Comparison of ENCODE assay signal across 25 cellular contexts in the genomic region with DNA sequence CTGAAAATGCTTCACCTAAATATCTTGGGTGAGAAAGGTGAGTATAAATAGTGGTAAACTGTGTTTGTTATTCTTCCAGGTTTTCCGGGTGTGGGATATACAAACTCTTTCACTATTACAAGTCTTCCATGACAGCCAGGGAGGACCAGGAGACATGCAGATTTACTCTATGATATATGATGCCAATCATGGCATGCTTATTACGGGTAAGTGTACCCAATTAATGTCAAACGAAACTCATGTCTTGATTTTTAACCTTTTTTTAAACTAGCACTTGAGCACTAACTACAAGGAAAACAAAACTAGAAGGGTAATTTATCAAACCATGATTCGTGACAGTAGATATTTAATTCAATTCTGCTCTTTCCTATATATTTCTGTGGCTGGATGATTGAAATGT.
DNase-seq lines count a peak whose midpoint lies in the region; ATAC-seq and TF ChIP-seq lines count a peak whose summit lies in the region.
"Had no signal": no experiment of that assay in that cellular context is flagged by ENCODE, and none has a peak within 500 bp of the region (broad histone marks: within the 10 kb centered on the region; RNA-seq: fewer than 3 reads in every experiment).

No MANE protein-coding gene starts in this region.

- CTCF ChIA-PET in HEK293 (lab: Yijun Ruan, JAX): interaction anchor here (0.6 kb wide), 1 partner anchor 13 kb away, joined by 3 read pairs; no protein-coding TSS in a partner anchor
- CTCF ChIA-PET in CD4-positive, alpha-beta T cell (lab: Charles Lee): no interaction called here

- H3K4me1 ChIP-seq in HEK293 (ENCODE audit: control insufficient read depth, insufficient read depth, low read length): no peaks in the 10 kb centered on the region
- H3K4me1 ChIP-seq: A549; BLaER1 treated with 17β-estradiol and CSF1 and Interleukin-3, amounts not matched to agents 10 nM and 100 nM had no signal

- no peak for ATAC-seq in CD4-positive, alpha-beta T cell (ENCODE audit: poor library complexity)
- ATAC-seq: A549, GM12878 had no signal

- no peaks in the 10 kb centered on the region for H3K36me3 ChIP-seq in HEK293 (ENCODE audit: control insufficient read depth in 2 of 2, insufficient read depth in 1 of 2, low read length in 2 of 2)
- H3K36me3 ChIP-seq: BLaER1 treated with 17β-estradiol and CSF1 and Interleukin-3, amounts not matched to agents 10 nM and 100 nM had no signal

- H3K9me3 Mint-ChIP-seq in CD4-positive, alpha-beta T cell: no peaks in the 10 kb centered on the region
- H3K9me3 Mint-ChIP-seq: CD8-positive, alpha-beta memory T cell had no signal

- no peak for TF ChIP-seq CTCF in HEK293 (tag by site-specific recombination; IDR thresholded peaks at IDR 0.05)
- no peak for TF ChIP-seq CTCF in CD4-positive, alpha-beta T cell (IDR thresholded peaks at IDR 0.05)

- no peak overlapping the region for H3K4me3 Mint-ChIP-seq in CD4-positive, alpha-beta T cell
- H3K4me3 Mint-ChIP-seq: B cell; CD4-positive, alpha-beta memory T cell; CD8-positive, alpha-beta memory T cell had no signal

- no peak overlapping the region for H3K27ac ChIP-seq in HEK293 (ENCODE audit: extremely low read depth, low read depth, low read length)
- H3K27ac ChIP-seq in CD4-positive, alpha-beta T cell (ENCODE audit: low read depth, low read length): no peak overlapping the region
- H3K27ac ChIP-seq: 22Rv1; A549; BLaER1 treated with 17β-estradiol and CSF1 and Interleukin-3, amounts not matched to agents 10 nM and 100 nM; C4-2B had no signal

- peaks cover 14% of the 10 kb centered on the region for H3K4me1 Mint-ChIP-seq in CD4-positive, alpha-beta T cell (ENCODE audit: low read depth)
- H3K4me1 Mint-ChIP-seq: B cell had no signal

- POLR2A ChIA-PET in HEK293 (lab: Yijun Ruan, JAX): no interaction called here
- POLR2A ChIA-PET in CD4-positive, alpha-beta T cell (lab: Charles Lee): no interaction called here

- H3K9me3 ChIP-seq in HEK293 (ENCODE audit: control insufficient read depth, insufficient read depth, low read depth, low read length): no peaks in the 10 kb centered on the region
- H3K9me3 ChIP-seq in CD4-positive, alpha-beta T cell (ENCODE audit: control insufficient read depth, low read length): no peaks in the 10 kb centered on the region
- H3K9me3 ChIP-seq: A549; BLaER1 treated with 17β-estradiol and CSF1 and Interleukin-3, amounts not matched to agents 10 nM and 100 nM had no signal

- H3K36me3 Mint-ChIP-seq in CD4-positive, alpha-beta T cell (ENCODE audit: low read depth): no peaks in the 10 kb centered on the region
- H3K36me3 Mint-ChIP-seq: CD4-positive, alpha-beta memory T cell; CD8-positive, alpha-beta memory T cell had no signal

- intact Hi-C loops in CD4-positive, alpha-beta T cell (cut with DNase I, micrococcal nuclease): no loop called here

- no peak overlapping the region for H3K4me3 ChIP-seq in HEK293 (ENCODE audit: low read depth, low read length)
- H3K4me3 ChIP-seq: A549; BLaER1 treated with 17β-estradiol and CSF1 and Interleukin-3, amounts not matched to agents 10 nM and 100 nM; GM12878 had no signal

- no peaks in the 10 kb centered on the region for H3K27me3 Mint-ChIP-seq in CD4-positive, alpha-beta T cell

- DNase-seq in NCI-H2107 treated with DMSO at 0.1 percent for 48 hours (lab: John Stamatoyannopoulos, UW; ENCODE audit: unreplicated experiment) (peak; percentile 42), NCI-H2107 (lab: John Stamatoyannopoulos, UW) (no peak), NCI-H1436 (lab: John Stamatoyannopoulos, UW) (peak; percentile 46), left kidney (ENCODE audit: low read depth, low spot score) (peak; percentile 11), T-helper 1 cell (no peak), nucleus accumbens (lab: John Stamatoyannopoulos, UW) (no peak)
- DNase-seq in CD4-positive, alpha-beta T cell: no peak
- DNase-seq: AML-193; CD4-positive, alpha-beta memory T cell; CD8-positive, alpha-beta memory T cell; COR-L47; DMS 273 treated with DMSO at 0.1 percent for 48 hours; DMS153; DMS53; DMS79; DND-41; EL; GDM1 had no signal

- no peak overlapping the region for H3K27ac Mint-ChIP-seq in CD4-positive, alpha-beta T cell
- H3K27ac Mint-ChIP-seq: B cell; CD4-positive, alpha-beta memory T cell; CD8-positive, alpha-beta memory T cell had no signal

- no peaks in the 10 kb centered on the region for H3K27me3 ChIP-seq in CD4-positive, alpha-beta T cell (ENCODE audit: control insufficient read depth, insufficient read depth, low read length)
- H3K27me3 ChIP-seq: BLaER1 treated with 17β-estradiol and CSF1 and Interleukin-3, amounts not matched to agents 10 nM and 100 nM had no signal

TF ChIP-seq in HEK293, 187 proteins besides CTCF, POLR2A, EP300 and RAD21:
- TF ChIP-seq, protein P1, sequence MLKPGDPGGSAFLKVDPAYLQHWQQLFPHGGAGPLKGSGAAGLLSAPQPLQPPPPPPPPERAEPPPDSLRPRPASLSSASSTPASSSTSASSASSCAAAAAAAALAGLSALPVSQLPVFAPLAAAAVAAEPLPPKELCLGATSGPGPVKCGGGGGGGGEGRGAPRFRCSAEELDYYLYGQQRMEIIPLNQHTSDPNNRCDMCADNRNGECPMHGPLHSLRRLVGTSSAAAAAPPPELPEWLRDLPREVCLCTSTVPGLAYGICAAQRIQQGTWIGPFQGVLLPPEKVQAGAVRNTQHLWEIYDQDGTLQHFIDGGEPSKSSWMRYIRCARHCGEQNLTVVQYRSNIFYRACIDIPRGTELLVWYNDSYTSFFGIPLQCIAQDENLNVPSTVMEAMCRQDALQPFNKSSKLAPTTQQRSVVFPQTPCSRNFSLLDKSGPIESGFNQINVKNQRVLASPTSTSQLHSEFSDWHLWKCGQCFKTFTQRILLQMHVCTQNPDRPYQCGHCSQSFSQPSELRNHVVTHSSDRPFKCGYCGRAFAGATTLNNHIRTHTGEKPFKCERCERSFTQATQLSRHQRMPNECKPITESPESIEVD (tag by site-specific recombination; IDR thresholded peaks at IDR 0.05): 0 out of 2 replicates have a peak, but pooled peaks have one; percentile 31
- no peak for TF ChIP-seq ZNF121 (tag by site-specific recombination; IDR thresholded peaks at IDR 0.05)

Comparison
In these comparisons a context has a peak if more than half of its experiments do, and no peak if none do; other contexts are left out.
1. DNase-seq: peak in NCI-H2107 treated with DMSO at 0.1 percent for 48 hours (single experiment), NCI-H1436 (single experiment) and left kidney (single experiment); none in NCI-H2107 (single experiment), CD4-positive, alpha-beta T cell (0 of 10), T-helper 1 cell (0 of 5) and nucleus accumbens (0 of 56).